ENCODE assay signal across 10 cellular contexts in genomic region chr2:85597241-85597640, GRCh38. TPM values are rescaled to one million over a fixed set of nuclear protein-coding genes. Genes with fewer than 3 reads are reported as not detected.
A peak's percentile ranks its signal among the peaks of the same experiment; 100 is the strongest.
DNase-seq lines count a peak whose midpoint lies in the region; ATAC-seq and TF ChIP-seq lines count a peak whose summit lies in the region.
"Had no signal": no experiment of that assay in that cellular context is flagged by ENCODE, and none has a peak within 500 bp of the region (broad histone marks: within the 10 kb centered on the region; RNA-seq: fewer than 3 reads in every experiment).

No MANE protein-coding gene starts in this region.

- POLR2A ChIA-PET in PC-9 (lab: Charles Lee; ENCODE audit: unreplicated experiment), result no interaction called here

- peak overlapping the region; percentile 97 for H3K4me3 Mint-ChIP-seq in activated CD8-positive, alpha-beta memory T cell treated with anti-CD3 and anti-CD28 coated beads, Interleukin-2, amount 10 ng/mL, durations not matched to agents 7 days and 5 days

- 0 out of 2 replicates have a peak overlapping the region, but pooled peaks have one; percentile 80 for H3K4me2 ChIP-seq in PC-9

- no peak overlapping the region for H2AFZ ChIP-seq in PC-9

- H3K27ac ChIP-seq in PC-9 (no peak overlapping the region), psoas muscle (peak overlapping the region; percentile 9)

- no peaks in the 10 kb centered on the region for H3K27me3 Mint-ChIP-seq in activated CD8-positive, alpha-beta memory T cell treated with anti-CD3 and anti-CD28 coated beads, Interleukin-2, amount 10 ng/mL, durations not matched to agents 7 days and 5 days

- no peaks in the 10 kb centered on the region for H3K27me3 ChIP-seq in PC-9 (ENCODE audit: insufficient read depth, low read depth)
- no peaks in the 10 kb centered on the region for H3K27me3 ChIP-seq in endocrine pancreas (ENCODE audit: control insufficient read depth, insufficient read depth, low read length)
- no peaks in the 10 kb centered on the region for H3K27me3 ChIP-seq in psoas muscle (ENCODE audit: insufficient read depth in 3 of 3, low read length in 2 of 3)
- H3K27me3 ChIP-seq in MG63, result no peaks in the 10 kb centered on the region
- H3K27me3 ChIP-seq: body of pancreas, esophagus muscularis mucosa had no signal

- H3K36me3 Mint-ChIP-seq in activated CD8-positive, alpha-beta memory T cell treated with anti-CD3 and anti-CD28 coated beads, Interleukin-2, amount 10 ng/mL, durations not matched to agents 7 days and 5 days, result peaks cover 9% of the 10 kb centered on the region

- peak overlapping the region; percentile 16 for H3K9ac ChIP-seq in endocrine pancreas (ENCODE audit: control insufficient read depth, insufficient read depth, low read length)

- ATAC-seq in activated CD8-positive, alpha-beta memory T cell treated with anti-CD3 and anti-CD28 coated beads, Interleukin-2, amount 10 ng/mL, durations not matched to agents 7 days and 5 days, result no peak
- ATAC-seq in psoas muscle (no peak), HG03039 (IDR thresholded peaks at IDR 0.05; ENCODE audit: unreplicated experiment) (no peak)
- ATAC-seq: body of pancreas had no signal

- H3K4me1 Mint-ChIP-seq in activated CD8-positive, alpha-beta memory T cell treated with anti-CD3 and anti-CD28 coated beads, Interleukin-2, amount 10 ng/mL, durations not matched to agents 7 days and 5 days, result peaks cover 35% of the 10 kb centered on the region

- intact Hi-C loops in PC-9 (cut with micrococcal nuclease; ENCODE audit: unreplicated experiment) (no loop called here), psoas muscle (cut with DNase I) (loop anchor here (5.0 kb wide), 1 partner anchor 35 kb away; the partner anchor contains the start of gene GGCX (in 2 of the 2))

- no peaks in the 10 kb centered on the region for H3K9me3 Mint-ChIP-seq in activated CD8-positive, alpha-beta memory T cell treated with anti-CD3 and anti-CD28 coated beads, Interleukin-2, amount 10 ng/mL, durations not matched to agents 7 days and 5 days (ENCODE audit: low read depth)

- no peak for DNase-seq in activated CD8-positive, alpha-beta memory T cell treated with anti-CD3 and anti-CD28 coated beads, Interleukin-2, amount 10 ng/mL, durations not matched to agents 7 days and 5 days
- DNase-seq in activated CD8-positive, alpha-beta memory T cell treated with anti-CD3 and anti-CD28 coated beads, Interleukin-2, amount 50 U/mL, for 4 hours, result no peak
- DNase-seq in PC-9 (no peak), psoas muscle (no peak), SKM-1 (lab: John Stamatoyannopoulos, UW; ENCODE audit: unreplicated experiment) (no peak), MG63 (no peak)
- DNase-seq: body of pancreas had no signal

- CTCF ChIA-PET in activated CD8-positive, alpha-beta memory T cell treated with anti-CD3 and anti-CD28 coated beads, Interleukin-2, amount 10 ng/mL, durations not matched to agents 7 days and 5 days (lab: Charles Lee), result interaction anchor here (1.1 to 2.7 kb wide), 4 partner anchors 8 to 40 kb away, joined by 3 to 15 read pairs (median 8); partner anchors contain the start of gene USP39
- CTCF ChIA-PET in PC-9 (lab: Charles Lee), result no interaction called here

- H3K27ac Mint-ChIP-seq in activated CD8-positive, alpha-beta memory T cell treated with anti-CD3 and anti-CD28 coated beads, Interleukin-2, amount 10 ng/mL, durations not matched to agents 7 days and 5 days, result peak overlapping the region; percentile 91

- TF ChIP-seq CTCF in PC-9 (conservative IDR thresholded peaks at IDR 0.05) (no peak), psoas muscle (IDR thresholded peaks at IDR 0.05) (no peak)

- peaks cover 34% of the 10 kb centered on the region for H3K79me2 ChIP-seq in PC-9 (ENCODE audit: low read depth)

- H3K4me1 ChIP-seq in PC-9 (replicated peaks; ENCODE audit: insufficient read depth) (peaks cover 20% of the 10 kb centered on the region), endocrine pancreas (ENCODE audit: control insufficient read depth, insufficient read depth, low read length) (peaks cover 10% of the 10 kb centered on the region), psoas muscle (peaks cover 42% of the 10 kb centered on the region)

- peaks cover 8% of the 10 kb centered on the region; the same call in 1 of the 2 replicates for H3K36me3 ChIP-seq in PC-9 (ENCODE audit: low read depth)
- peaks cover 4% of the 10 kb centered on the region for H3K36me3 ChIP-seq in endocrine pancreas (ENCODE audit: control insufficient read depth, insufficient read depth, low read length)
- peaks cover 3 to 53% of the 10 kb centered on the region in 2 donors for H3K36me3 ChIP-seq in psoas muscle (ENCODE audit: insufficient read depth in 1 of 2, low read depth in 1 of 2)
- peaks cover 19% of the 10 kb centered on the region for H3K36me3 ChIP-seq in MG63

- no peak overlapping the region; the same call in 1 of the 2 replicates for H3K4me3 ChIP-seq in PC-9
- H3K4me3 ChIP-seq in endocrine pancreas (ENCODE audit: control insufficient read depth, insufficient read depth, low read length), result no peak overlapping the region
- H3K4me3 ChIP-seq in psoas muscle, result peak overlapping the region; percentile 82
- H3K4me3 ChIP-seq in MG63, result no peak overlapping the region

- BruUV-seq in PC-9 (replicated peaks; lab: Mats Ljungman, UMichigan), result no TSS peak

- peaks cover 19% of the 10 kb centered on the region for H3F3A ChIP-seq in PC-9 (ENCODE audit: insufficient read depth, low read depth)

- no peaks in the 10 kb centered on the region for H4K20me1 ChIP-seq in PC-9 (ENCODE audit: insufficient read depth)

- 32 to 69% (median 46%) methylated on average over 5 of the region's 5 CpGs for WGBS in psoas muscle, 3 donors

- H3K9me3 ChIP-seq in PC-9 (ENCODE audit: insufficient read depth, low read depth) (no peaks in the 10 kb centered on the region), endocrine pancreas (ENCODE audit: control insufficient read depth, low read length) (no peaks in the 10 kb centered on the region), psoas muscle (no peaks in the 10 kb centered on the region), MG63 (no peaks in the 10 kb centered on the region)
- H3K9me3 ChIP-seq: body of pancreas, esophagus muscularis mucosa had no signal

- H3K9me2 ChIP-seq in PC-9 (ENCODE audit: insufficient read depth), result no peaks in the 10 kb centered on the region

RNA-seq across cellular contexts. Expression of gene RNF181, which starts 1.7 kb away (rescaled TPM):
- total RNA-seq in activated CD8-positive, alpha-beta memory T cell treated with anti-CD3 and anti-CD28 coated beads, Interleukin-2, amount 10 ng/mL, durations not matched to agents 7 days and 5 days, result 100 to 1,000 TPM; 100 to 110 TPM
- 93.9 and 96.7 TPM in 2 replicates for total RNA-seq in PC-9 (2021)
- total RNA-seq in psoas muscle, result 100 to 1,000 TPM in 1 of 4 donors, 10 to 100 TPM in 3; 84.7 to 107 (median 90.0) TPM
- polyA plus RNA-seq in psoas muscle, result 100 to 1,000 TPM; 156 to 212 (median 184) TPM
- total RNA-seq in MG63 (2014; rRNA removed; shearing (Covaris generic); ENCODE audit: low replicate concordance), result 167 and 209 TPM in 2 replicates

RNA-seq across cellular contexts. Expression of gene TMEM150A, which starts 5.3 kb away (rescaled TPM):
- 1 to 10 TPM in 1 of 2 experiments, under 1 TPM in 1; 0.91 to 1.7 TPM for total RNA-seq in activated CD8-positive, alpha-beta memory T cell treated with anti-CD3 and anti-CD28 coated beads, Interleukin-2, amount 10 ng/mL, durations not matched to agents 7 days and 5 days
- 5.3 and 5.9 TPM in 2 replicates for total RNA-seq in PC-9 (2021)
- total RNA-seq in psoas muscle, result 10 to 100 TPM; 20.1 to 54.3 (median 30.9) TPM
- polyA plus RNA-seq in psoas muscle, result 10 to 100 TPM; 17.4 to 82.6 (median 40.3) TPM
- total RNA-seq in MG63 (2014; rRNA removed; shearing (Covaris generic); ENCODE audit: low replicate concordance), result 3.9 and 6.8 TPM in 2 replicates

RNA-seq across cellular contexts. Expression of gene VAMP5, which starts 13.0 kb away (rescaled TPM):
- total RNA-seq in activated CD8-positive, alpha-beta memory T cell treated with anti-CD3 and anti-CD28 coated beads, Interleukin-2, amount 10 ng/mL, durations not matched to agents 7 days and 5 days, result 10 to 100 TPM; 84.4 to 88.4 TPM
- total RNA-seq in PC-9 (2021) (7.2 and 7.4 TPM in 2 replicates), psoas muscle (10 to 100 TPM; 58.1 to 95.0 (median 83.2) TPM)
- 100 to 1,000 TPM; 106 to 149 (median 128) TPM for polyA plus RNA-seq in psoas muscle
- 8.3 and 76.7 TPM in 2 replicates for total RNA-seq in MG63 (2014; rRNA removed; shearing (Covaris generic); ENCODE audit: low replicate concordance)

RNA-seq across cellular contexts. Expression of gene C2orf68, which starts 14.6 kb away (rescaled TPM):
- total RNA-seq in activated CD8-positive, alpha-beta memory T cell treated with anti-CD3 and anti-CD28 coated beads, Interleukin-2, amount 10 ng/mL, durations not matched to agents 7 days and 5 days, result 10 to 100 TPM; 47.3 to 47.9 TPM
- total RNA-seq in PC-9 (2021), result 46.0 and 48.6 TPM in 2 replicates
- 10 to 100 TPM; 43.4 to 61.9 (median 47.5) TPM for total RNA-seq in psoas muscle
- 10 to 100 TPM; 26.9 to 76.0 (median 43.8) TPM for polyA plus RNA-seq in psoas muscle
- total RNA-seq in MG63 (2014; rRNA removed; shearing (Covaris generic); ENCODE audit: low replicate concordance), result 16.2 and 17.3 TPM in 2 replicates

RNA-seq across cellular contexts. Expression of gene USP39, which starts 18.7 kb away (rescaled TPM):
- 100 to 1,000 TPM in 1 of 2 experiments, 10 to 100 TPM in 1; 84.2 to 101 TPM for total RNA-seq in activated CD8-positive, alpha-beta memory T cell treated with anti-CD3 and anti-CD28 coated beads, Interleukin-2, amount 10 ng/mL, durations not matched to agents 7 days and 5 days
- 61.0 and 66.7 TPM in 2 replicates for total RNA-seq in PC-9 (2021)
- 10 to 100 TPM; 39.0 to 61.8 (median 45.6) TPM for total RNA-seq in psoas muscle
- polyA plus RNA-seq in psoas muscle, result 100 to 1,000 TPM in 1 of 3 donors, 10 to 100 TPM in 2; 53.7 to 104 (median 58.3) TPM
- 86.8 and 313 TPM in 2 replicates for total RNA-seq in MG63 (2014; rRNA removed; shearing (Covaris generic); ENCODE audit: low replicate concordance)
